21 cellular contexts compared by ENCODE assay signal in the genomic region with DNA sequence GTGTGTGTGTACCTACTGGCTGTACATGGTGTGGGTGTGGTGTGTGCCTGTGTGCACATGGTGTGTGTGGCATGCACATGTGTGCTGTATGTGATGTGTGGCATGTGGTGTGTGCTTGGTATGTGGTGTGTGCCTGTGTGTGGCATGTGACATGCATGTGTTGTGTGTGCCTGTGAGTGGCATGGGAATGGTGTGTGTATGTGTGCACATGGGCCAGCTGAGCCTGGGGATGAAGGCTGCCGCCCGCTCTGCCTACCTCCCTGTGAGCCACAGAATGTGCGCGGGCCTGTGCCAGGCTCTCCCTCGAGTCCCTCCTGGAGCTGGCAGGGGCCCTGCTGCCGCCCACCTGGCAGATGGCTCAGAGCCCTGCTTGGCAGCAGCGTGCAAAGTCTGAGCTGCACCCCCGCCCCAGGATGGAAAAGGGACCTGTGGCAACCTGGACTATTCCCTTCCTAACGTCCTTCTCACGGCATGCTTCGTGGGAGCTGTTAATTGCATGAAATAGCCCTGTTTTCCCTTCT. TPM values are rescaled to one million over a fixed set of nuclear protein-coding genes. Genes with fewer than 3 reads are reported as not detected.
A peak's percentile ranks its signal among the peaks of the same experiment; 100 is the strongest.
DNase-seq lines count a peak whose midpoint lies in the region; ATAC-seq, FAIRE-seq and TF ChIP-seq lines count a peak whose summit lies in the region.
"Had no signal": no experiment of that assay in that cellular context is flagged by ENCODE, and none has a peak within 500 bp of the region (broad histone marks: within the 10 kb centered on the region; RNA-seq: fewer than 3 reads in every experiment).

No MANE protein-coding gene starts in this region.

- no peak for TF ChIP-seq RAD21 in K562 (CRISPR knock-in tag; conservative IDR thresholded peaks at IDR 0.05 in 1 of 2, IDR thresholded peaks at IDR 0.05 in 1 of 2)

- H3K9me3 ChIP-seq in BLaER1 treated with 17β-estradiol and CSF1 and Interleukin-3, amounts not matched to agents 10 nM and 100 nM (replicated peaks in 1 of 11), result no peaks in the 10 kb centered on the region
- H3K9me3 ChIP-seq in K562 (replicated peaks; ENCODE audit: control insufficient read depth, insufficient read depth, low read depth, low read length), result no peaks in the 10 kb centered on the region
- H3K9me3 ChIP-seq: body of pancreas, gastrocnemius medialis, left ventricle myocardium inferior, right atrium auricular region, upper lobe of left lung had no signal

- 67% methylated on average over 11 of the region's 11 CpGs for WGBS in K562 (ENCODE audit: insufficient coverage, low coverage, missing lambda C conversion rate)

- DNase-seq in HEK293T (ENCODE audit: extremely low spot score), result no peak
- DNase-seq in K562 (ENCODE audit: extremely low read depth in 1 of 4, low spot score in 3 of 4), result no peak
- peak; percentile 60 for DNase-seq in middle frontal gyrus (ENCODE audit: extremely low spot score, low spot score)
- DNase-seq in activated CD4-positive, alpha-beta T cell treated with anti-CD3 and anti-CD28 coated beads, Interleukin-2, amount 50 U/mL, for 4 hours, result no peak
- DNase-seq: activated T-cell treated with anti-CD3 and anti-CD28 coated beads, Interleukin-2, amount 50 U/mL, for 48 hours; body of pancreas; cortex of kidney; DND-41; gastrocnemius medialis; left ventricle myocardium inferior; MM.1S; NCI-H1930; stimulated activated CD4-positive, alpha-beta T cell treated with anti-CD3 and anti-CD28 coated beads, Interleukin-15, amount 100 ng/mL, for 24 hours; stimulated activated naive CD4-positive, alpha-beta T cell had no signal

- TF ChIP-seq CTCF in K562 (IDR thresholded peaks at IDR 0.05 in 2 of 3, conservative IDR thresholded peaks at IDR 0.05 in 1 of 3; ENCODE audit: insufficient read depth in 2 of 3, low read depth in 1 of 3, low read length in 3 of 3), result no peak

- no TSS peak for BruUV-seq in K562 (replicated peaks; lab: Mats Ljungman, UMichigan)

- FAIRE-seq in K562 (lab: Jason Lieb, UNC), result no peak

- H3K27me3 ChIP-seq in BLaER1 treated with 17β-estradiol and CSF1 and Interleukin-3, amounts not matched to agents 10 nM and 100 nM, result no peaks in the 10 kb centered on the region
- peaks cover 19 to 35% of the 10 kb centered on the region in 2 experiments; a peak in 4 of 5 replicates for H3K27me3 ChIP-seq in K562 (ENCODE audit: control insufficient read depth in 2 of 2, insufficient read depth in 2 of 2, low read length in 2 of 2)
- H3K27me3 ChIP-seq: body of pancreas, right atrium auricular region had no signal

- H3K4me2 ChIP-seq in BLaER1 treated with 17β-estradiol and CSF1 and Interleukin-3, amounts not matched to agents 10 nM and 100 nM, result peak overlapping the region in 6 of 11 experiments; percentile 44 to 76 (median 64); a peak in 10 of 22 replicates
- no peak overlapping the region for H3K4me2 ChIP-seq in K562 (ENCODE audit: insufficient read depth, low read length)

- H3K79me2 ChIP-seq in K562 (ENCODE audit: control insufficient read depth, insufficient read depth, low read length), result no peaks in the 10 kb centered on the region

- CTCF ChIA-PET in HEK293T (lab: Yijun Ruan, JAX) (no interaction called here), K562 (lab: Yijun Ruan, JAX; ENCODE audit: low intra/inter-chr PET ratio) (no interaction called here)

- ATAC-seq in K562 (no peak), HG02678 (IDR thresholded peaks at IDR 0.05; ENCODE audit: unreplicated experiment) (no peak), GM19395 (IDR thresholded peaks at IDR 0.05; ENCODE audit: unreplicated experiment) (no peak), GM19455 (IDR thresholded peaks at IDR 0.05; ENCODE audit: unreplicated experiment) (no peak)
- ATAC-seq: body of pancreas, gastrocnemius medialis had no signal

- no peak overlapping the region for H3K27ac ChIP-seq in BLaER1 treated with 17β-estradiol and CSF1 and Interleukin-3, amounts not matched to agents 10 nM and 100 nM
- H3K27ac ChIP-seq in K562 (ENCODE audit: extremely low read depth, low read depth, low read length), result no peak overlapping the region
- H3K27ac ChIP-seq: body of pancreas, gastrocnemius medialis, left ventricle myocardium inferior, right atrium auricular region, upper lobe of left lung had no signal

- H3K9me1 ChIP-seq in K562 (ENCODE audit: control insufficient read depth, insufficient read depth, low read length), result no peaks in the 10 kb centered on the region

- H2AFZ ChIP-seq in K562 (ENCODE audit: low read depth, low read length), result no peak overlapping the region

- peaks cover 53 to 96% (median 85%) of the 10 kb centered on the region in 11 experiments for H4K20me1 ChIP-seq in BLaER1 treated with 17β-estradiol and CSF1 and Interleukin-3, amounts not matched to agents 10 nM and 100 nM
- H4K20me1 ChIP-seq in K562 (replicated peaks; ENCODE audit: control insufficient read depth, insufficient read depth, low read length), result peaks cover under 1% of the 10 kb centered on the region; the same call in 1 of the 2 replicates

- in situ Hi-C loops in K562 (cut with MboI), result no loop called here

- H3K4me1 ChIP-seq in BLaER1 treated with 17β-estradiol and CSF1 and Interleukin-3, amounts not matched to agents 10 nM and 100 nM, result peaks cover 26 to 74% (median 58%) of the 10 kb centered on the region in 10 experiments
- peaks cover 0 to 49% of the 10 kb centered on the region in 2 experiments; a peak in 2 of 5 replicates for H3K4me1 ChIP-seq in K562 (replicated peaks in 1 of 2; ENCODE audit: control insufficient read depth in 2 of 2, insufficient read depth in 2 of 2, low read length in 2 of 2)
- H3K4me1 ChIP-seq: gastrocnemius medialis had no signal

- no peak overlapping the region for H3K9ac ChIP-seq in BLaER1 treated with 17β-estradiol and CSF1 and Interleukin-3, amounts not matched to agents 10 nM and 100 nM
- H3K9ac ChIP-seq in K562 (ENCODE audit: insufficient read depth in 1 of 2, low read depth in 2 of 2, low read length in 2 of 2), result no peak overlapping the region

- no peak for TF ChIP-seq EP300 in K562 (IDR thresholded peaks at IDR 0.05; ENCODE audit: low read length)

- TF ChIP-seq POLR2A in K562 (conservative IDR thresholded peaks at IDR 0.05), result peak; percentile 51; the same call in 1 of the 2 replicates

- POLR2A ChIA-PET in HEK293T (lab: Yijun Ruan, JAX), result no interaction called here
- POLR2A ChIA-PET in K562 (lab: Yijun Ruan, JAX), result interaction anchor here (0.6 kb wide), 1 partner anchor 240 kb away, joined by 3 read pairs; no protein-coding TSS in a partner anchor

- intact Hi-C loops in K562 (cut with micrococcal nuclease), result no loop called here

- H3K4me3 ChIP-seq in BLaER1 treated with 17β-estradiol and CSF1 and Interleukin-3, amounts not matched to agents 10 nM and 100 nM, result no peak overlapping the region
- no peak overlapping the region for H3K4me3 ChIP-seq in K562
- H3K4me3 ChIP-seq: body of pancreas, gastrocnemius medialis, left ventricle myocardium inferior, right atrium auricular region, upper lobe of left lung had no signal

- peaks cover 29 to 45% (median 41%) of the 10 kb centered on the region in 11 experiments for H3K36me3 ChIP-seq in BLaER1 treated with 17β-estradiol and CSF1 and Interleukin-3, amounts not matched to agents 10 nM and 100 nM
- peaks cover 22% of the 10 kb centered on the region; the same call in 1 of the 3 replicates for H3K36me3 ChIP-seq in K562 (ENCODE audit: control insufficient read depth, insufficient read depth, low read length)

RNA-seq across cellular contexts. Expression of a gene that starts 9.3 kb away (rescaled TPM):
- total RNA-seq in K562 (2011; cell fraction: chromatin; rRNA removed; ENCODE audit: low replicate concordance), result 0.83 and 2.0 TPM in 2 replicates
- 1.6 and 2.0 TPM in 2 replicates for total RNA-seq in K562 (2011; cell fraction: nucleolus; rRNA removed)
- 1.4 and 1.5 TPM in 2 replicates for total RNA-seq in K562 (2011; cell fraction: nucleoplasm; rRNA removed)
- total RNA-seq in K562 (2014; rRNA removed) (0.09 and 0.29 TPM in 2 replicates), K562 (2014; rRNA removed; fragmentation: Illumina TruSeq; extraction: Trizol) (not detected in 2 replicates), K562 (2015; rRNA removed; fragmentation: Illumina TruSeq; extraction: Trizol) (0.15 and 0.18 TPM in 2 replicates), K562 (2021) (0.16 and 0.20 TPM in 2 replicates)
- polyA plus RNA-seq in K562 (2011; rRNA removed) (0.20 TPM in 2 replicates), K562 (2014; fragmentation: Illumina TruSeq; extraction: Trizol) (0.11 TPM in 1 of 2 replicates, not detected in the other), K562 (2014; fragmentation: Nextera tagmentation; extraction: Ambion mirVana) (not detected), K562 (2014; rRNA removed) (0.22 TPM in 1 of 2 replicates, not detected in the other)
- 0.19 and 0.86 TPM in 2 replicates for polyA plus RNA-seq in K562 (2011; cell fraction: cytosol; rRNA removed)
- 0.65 and 0.77 TPM in 2 replicates for polyA plus RNA-seq in K562 (2011; cell fraction: nucleus; rRNA removed)
- 0.26 and 1.3 TPM in 2 replicates for polyA plus RNA-seq in K562 (2012)
- polyA minus RNA-seq in K562 (2011; rRNA and poly(A)+ RNA removed), result 0.07 and 0.15 TPM in 2 replicates
- not detected in 2 replicates for polyA minus RNA-seq in K562 (2011; cell fraction: cytosol; rRNA and poly(A)+ RNA removed)
- polyA minus RNA-seq in K562 (2011; cell fraction: nucleus; rRNA and poly(A)+ RNA removed), result 0.44 and 0.67 TPM in 2 replicates
- polyA plus RNA-seq: CD14-positive monocyte had no signal

RNA-seq across cellular contexts. Expression of a gene that starts 28.4 kb away (rescaled TPM):
- total RNA-seq in K562 (2011; cell fraction: chromatin; rRNA removed; ENCODE audit: low replicate concordance), result 43.6 and 59.1 TPM in 2 replicates
- 40.1 and 50.7 TPM in 2 replicates for total RNA-seq in K562 (2011; cell fraction: nucleolus; rRNA removed)
- total RNA-seq in K562 (2011; cell fraction: nucleoplasm; rRNA removed), result 31.7 and 32.9 TPM in 2 replicates
- total RNA-seq in K562 (2014; rRNA removed), result 34.5 and 48.7 TPM in 2 replicates
- 15.4 and 17.2 TPM in 2 replicates for total RNA-seq in K562 (2014; rRNA removed; fragmentation: Illumina TruSeq; extraction: Trizol)
- total RNA-seq in K562 (2015; rRNA removed; fragmentation: Illumina TruSeq; extraction: Trizol), result 30.9 and 32.3 TPM in 2 replicates
- total RNA-seq in K562 (2021), result 39.0 and 40.0 TPM in 2 replicates
- 36.1 and 37.5 TPM in 2 replicates for polyA plus RNA-seq in K562 (2011; rRNA removed)
- polyA plus RNA-seq in K562 (2011; cell fraction: cytosol; rRNA removed), result 49.9 and 152 TPM in 2 replicates
- polyA plus RNA-seq in K562 (2011; cell fraction: nucleus; rRNA removed), result 19.7 and 24.6 TPM in 2 replicates
- polyA plus RNA-seq in K562 (2012), result 27.5 and 34.3 TPM in 2 replicates
- 31.2 and 39.2 TPM in 2 replicates for polyA plus RNA-seq in K562 (2014; fragmentation: Illumina TruSeq; extraction: Trizol)
- 1 to 10 TPM in 1 of 2 experiments, under 1 TPM in 1; 0.73 to 1.6 TPM for polyA plus RNA-seq in K562 (2014; fragmentation: Nextera tagmentation; extraction: Ambion mirVana)
- 58.0 and 58.3 TPM in 2 replicates for polyA plus RNA-seq in K562 (2014; rRNA removed)
- 17.2 and 25.7 TPM in 2 replicates for polyA minus RNA-seq in K562 (2011; rRNA and poly(A)+ RNA removed)
- 17.5 and 19.7 TPM in 2 replicates for polyA minus RNA-seq in K562 (2011; cell fraction: cytosol; rRNA and poly(A)+ RNA removed)
- polyA minus RNA-seq in K562 (2011; cell fraction: nucleus; rRNA and poly(A)+ RNA removed), result 18.7 and 23.8 TPM in 2 replicates

RNA-seq across cellular contexts. Expression of a gene that starts 41.7 kb away (rescaled TPM):
- 1,596 and 1,670 TPM in 2 replicates for total RNA-seq in K562 (2011; cell fraction: chromatin; rRNA removed; ENCODE audit: low replicate concordance)
- 1,139 and 1,167 TPM in 2 replicates for total RNA-seq in K562 (2011; cell fraction: nucleolus; rRNA removed)
- 1,487 and 2,488 TPM in 2 replicates for total RNA-seq in K562 (2011; cell fraction: nucleoplasm; rRNA removed)
- total RNA-seq in K562 (2014; rRNA removed) (81.1 and 85.3 TPM in 2 replicates), K562 (2014; rRNA removed; fragmentation: Illumina TruSeq; extraction: Trizol) (79.2 and 79.9 TPM in 2 replicates), K562 (2015; rRNA removed; fragmentation: Illumina TruSeq; extraction: Trizol) (70.6 and 91.2 TPM in 2 replicates), K562 (2021) (413 and 466 TPM in 2 replicates)
- polyA plus RNA-seq in K562 (2011; rRNA removed) (82.5 and 179 TPM in 2 replicates), K562 (2014; fragmentation: Illumina TruSeq; extraction: Trizol) (517 and 558 TPM in 2 replicates), K562 (2014; fragmentation: Nextera tagmentation; extraction: Ambion mirVana) (10 to 100 TPM; 26.7 to 27.6 TPM), K562 (2014; rRNA removed) (463 and 563 TPM in 2 replicates)
- 102 and 119 TPM in 2 replicates for polyA plus RNA-seq in K562 (2011; cell fraction: cytosol; rRNA removed)
- polyA plus RNA-seq in K562 (2011; cell fraction: nucleus; rRNA removed), result 1,748 and 2,419 TPM in 2 replicates
- polyA plus RNA-seq in K562 (2012), result 391 and 584 TPM in 2 replicates
- polyA minus RNA-seq in K562 (2011; rRNA and poly(A)+ RNA removed), result 72.4 and 72.8 TPM in 2 replicates
- polyA minus RNA-seq in K562 (2011; cell fraction: cytosol; rRNA and poly(A)+ RNA removed), result 155 and 244 TPM in 2 replicates
- 233 and 249 TPM in 2 replicates for polyA minus RNA-seq in K562 (2011; cell fraction: nucleus; rRNA and poly(A)+ RNA removed)
